Comparison of ENCODE assay signal across 9 cellular contexts in the genomic region with DNA sequence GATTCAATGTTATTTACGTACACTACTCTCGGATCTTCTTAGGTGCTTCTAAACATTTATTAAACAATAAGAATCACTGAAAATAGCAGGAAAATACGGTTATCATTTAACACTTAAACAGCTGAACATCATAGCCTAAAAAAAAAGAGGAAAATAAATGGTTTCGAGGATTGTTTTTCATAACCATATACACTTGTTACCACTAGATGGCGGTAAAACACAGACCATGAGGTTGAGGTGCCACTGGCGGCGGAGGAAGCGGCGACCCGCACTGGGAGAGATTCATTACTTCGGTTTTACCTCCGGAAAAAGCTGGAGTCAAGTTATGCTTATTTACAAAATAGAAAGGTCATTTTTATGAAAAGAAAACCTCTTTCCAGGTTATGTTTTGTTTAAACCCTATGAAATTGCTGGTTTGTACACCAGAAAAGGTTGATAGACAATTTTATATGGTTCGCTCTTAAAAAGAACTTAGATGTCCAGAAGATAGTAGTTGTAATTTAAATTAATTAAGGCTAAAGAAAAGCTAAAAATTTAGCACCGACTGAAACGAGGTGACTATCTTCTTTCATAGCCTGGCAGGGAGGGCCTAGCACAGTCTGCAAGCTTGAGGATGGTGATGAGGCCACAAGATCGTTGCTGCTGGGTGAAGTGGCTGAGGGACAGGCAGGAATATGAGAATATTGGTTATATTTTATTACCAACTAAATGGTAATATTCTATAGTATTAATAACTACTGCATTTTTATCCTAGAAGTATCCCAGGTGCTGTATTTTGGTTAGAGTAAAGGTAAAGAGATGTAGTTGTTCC.
A peak's percentile ranks its signal among the peaks of the same experiment; 100 is the strongest.
DNase-seq lines count a peak whose midpoint lies in the region; ATAC-seq, FAIRE-seq and TF ChIP-seq lines count a peak whose summit lies in the region.
"Had no signal": no experiment of that assay in that cellular context is flagged by ENCODE, and none has a peak within 500 bp of the region (broad histone marks: within the 10 kb centered on the region; RNA-seq: fewer than 3 reads in every experiment).

No MANE protein-coding gene starts in this region.

- no peaks in the 10 kb centered on the region for H4K20me1 ChIP-seq in HepG2 (ENCODE audit: insufficient read depth, low read length)

- intact Hi-C loops in HepG2 (cut with micrococcal nuclease; ENCODE audit: unreplicated experiment): loop anchor here (1.0 to 10.0 kb wide), 5 partner anchors 160 to 1396 kb away; no protein-coding TSS in a partner anchor

- TF ChIP-seq CTCF in coronary artery (IDR thresholded peaks at IDR 0.05): peak; percentile 62
- peak; percentile 86 for TF ChIP-seq CTCF in HepG2 (CRISPR knock-in tag; IDR thresholded peaks at IDR 0.05)

- POLR2A ChIA-PET in HepG2 (lab: Yijun Ruan, JAX): no interaction called here

- ATAC-seq in HG03064 (IDR thresholded peaks at IDR 0.05; ENCODE audit: low read depth, unreplicated experiment): peak; percentile 55
- peak; percentile 85 for ATAC-seq in HepG2

- no peaks in the 10 kb centered on the region for H3K9me3 ChIP-seq in HepG2 (ENCODE audit: low read length)

- peak overlapping the region; percentile 79 for H3K4me2 ChIP-seq in HepG2 (ENCODE audit: low read depth, low read length)

- no peaks in the 10 kb centered on the region for H3K79me2 ChIP-seq in HepG2 (ENCODE audit: insufficient read depth, low read length)

- no peaks in the 10 kb centered on the region; the same call in 1 of the 2 replicates for H3K4me1 ChIP-seq in HepG2 (ENCODE audit: insufficient read depth, low read length)

- no peaks in the 10 kb centered on the region; a peak in 1 of 5 replicates for H3K36me3 ChIP-seq in HepG2 (replicated peaks in 1 of 2; ENCODE audit: control insufficient read depth in 1 of 2, insufficient read depth in 2 of 2, low read length in 2 of 2)

- no peaks in the 10 kb centered on the region for H3K27me3 ChIP-seq in HepG2 (ENCODE audit: control insufficient read depth in 1 of 2, insufficient read depth in 2 of 2, low read length in 2 of 2)

- peak overlapping the region; percentile 63 for H2AFZ ChIP-seq in HepG2 (ENCODE audit: low read length)

- FAIRE-seq in HepG2 (lab: Jason Lieb, UNC): peak; percentile 70
- FAIRE-seq: A204.1 had no signal

- in situ Hi-C loops in HepG2 (cut with HindIII; ENCODE audit: extremely low pct_ligation_motif_present, low pct_unique_long_range_greater_than_20kb): no loop called here

- no TSS peak for BruUV-seq in HepG2 (replicated peaks; lab: Mats Ljungman, UMichigan)

- TF ChIP-seq EP300 in HepG2 (IDR thresholded peaks at IDR 0.05; ENCODE audit: low read depth in 2 of 2, low read length in 2 of 2): no peak
- TF ChIP-seq EP300 in HepG2 (CRISPR knock-in tag; IDR thresholded peaks at IDR 0.05; ENCODE audit: borderline replicate concordance): no peak

- 9% methylated on average over 16 of the region's 16 CpGs for WGBS in HepG2 (ENCODE audit: low lambda C conversion rate)

- TF ChIP-seq RAD21 in HepG2 (CRISPR knock-in tag; IDR thresholded peaks at IDR 0.05): peak; percentile 76

- DNase-seq in DMS153 treated with DMSO at 0.1 percent for 48 hours (lab: John Stamatoyannopoulos, UW; ENCODE audit: unreplicated experiment) (peak; percentile 24), DMS153 (lab: John Stamatoyannopoulos, UW) (no peak), NCI-H446 treated with DMSO at 0.1 percent for 48 hours (lab: John Stamatoyannopoulos, UW) (peak; percentile 64), coronary artery (ENCODE audit: low spot score) (no peak), HepG2 (ENCODE audit: low spot score) (peak; percentile 58)
- peak; percentile 52 for DNase-seq in activated CD4-positive, alpha-beta T cell treated with anti-CD3 and anti-CD28 coated beads, Interleukin-2, amount 50 U/mL, for 1 hour
- peak; percentile 43 to 47 for DNase-seq in stimulated activated CD4-positive, alpha-beta T cell treated with anti-CD3 and anti-CD28 coated beads, Interleukin-4, amount 100 ng/mL, for 4 hours

- H3K27ac ChIP-seq in coronary artery (no peak overlapping the region), HepG2 (ENCODE audit: extremely low read length, insufficient read depth, low read length) (no peak overlapping the region)

- CTCF ChIA-PET in HepG2 (lab: Yijun Ruan, JAX; ENCODE audit: low intra/inter-chr PET ratio, low total read pairs): interaction anchor here (0.9 to 3.2 kb wide), 3 partner anchors 159 to 191 kb away, joined by 4 to 29 read pairs (median 23); no protein-coding TSS in a partner anchor

- no peak for TF ChIP-seq POLR2A in HepG2 (IDR thresholded peaks at IDR 0.05; ENCODE audit: insufficient read depth in 1 of 2, low read depth in 2 of 2, low read length in 2 of 2)

- peak overlapping the region; percentile 52; the same call in 1 of the 2 replicates for H3K9ac ChIP-seq in HepG2 (ENCODE audit: insufficient read depth, low read depth, low read length)

- H3K4me3 ChIP-seq in coronary artery: no peak overlapping the region
- peak overlapping the region in 2 of 3 experiments; percentile 53 to 55; a peak in 4 of 6 replicates for H3K4me3 ChIP-seq in HepG2 (replicated peaks in 1 of 3; ENCODE audit: insufficient read depth in 1 of 3, low read depth in 2 of 3, low read length in 3 of 3)

TF ChIP-seq in HepG2, 621 proteins besides CTCF, POLR2A, EP300 and RAD21 (continues in another document):
- TF ChIP-seq ASH2L (IDR thresholded peaks at IDR 0.05; ENCODE audit: insufficient read length, low read depth, low read length): no peak
- peak; percentile 82 for TF ChIP-seq SMC3 (IDR thresholded peaks at IDR 0.05; ENCODE audit: low read length)
- TF ChIP-seq ZSCAN22 (CRISPR knock-in tag; IDR thresholded peaks at IDR 0.05): no peak
- no peak for TF ChIP-seq MAFF (IDR thresholded peaks at IDR 0.05; ENCODE audit: low read depth, low read length)
- TF ChIP-seq KLF12 (CRISPR knock-in tag; IDR thresholded peaks at IDR 0.05; ENCODE audit: borderline replicate concordance): no peak
- 0 out of 2 replicates have a peak, but pooled peaks have one; percentile 30 for TF ChIP-seq KDM3A (CRISPR knock-in tag; IDR thresholded peaks at IDR 0.05; ENCODE audit: low read depth)
- no peak for TF ChIP-seq TOPORS (CRISPR knock-in tag; IDR thresholded peaks at IDR 0.05)
- TF ChIP-seq ZNF33B (CRISPR knock-in tag; IDR thresholded peaks at IDR 0.05): no peak
- 0 out of 2 replicates have a peak, but pooled peaks have one; percentile 30 for TF ChIP-seq GATAD2A (CRISPR knock-in tag; IDR thresholded peaks at IDR 0.05)
- TF ChIP-seq PHF5A (CRISPR knock-in tag; IDR thresholded peaks at IDR 0.05; ENCODE audit: low read depth, unreplicated experiment): peak; percentile 24
- peak; percentile 33; the same call in 1 of the 2 replicates for TF ChIP-seq KDM2A (CRISPR knock-in tag; IDR thresholded peaks at IDR 0.05; ENCODE audit: borderline replicate concordance, low read depth)
- 0 out of 2 replicates have a peak, but pooled peaks have one; percentile 13 for TF ChIP-seq ELF3 (CRISPR knock-in tag; IDR thresholded peaks at IDR 0.05)
- TF ChIP-seq, protein P1, sequence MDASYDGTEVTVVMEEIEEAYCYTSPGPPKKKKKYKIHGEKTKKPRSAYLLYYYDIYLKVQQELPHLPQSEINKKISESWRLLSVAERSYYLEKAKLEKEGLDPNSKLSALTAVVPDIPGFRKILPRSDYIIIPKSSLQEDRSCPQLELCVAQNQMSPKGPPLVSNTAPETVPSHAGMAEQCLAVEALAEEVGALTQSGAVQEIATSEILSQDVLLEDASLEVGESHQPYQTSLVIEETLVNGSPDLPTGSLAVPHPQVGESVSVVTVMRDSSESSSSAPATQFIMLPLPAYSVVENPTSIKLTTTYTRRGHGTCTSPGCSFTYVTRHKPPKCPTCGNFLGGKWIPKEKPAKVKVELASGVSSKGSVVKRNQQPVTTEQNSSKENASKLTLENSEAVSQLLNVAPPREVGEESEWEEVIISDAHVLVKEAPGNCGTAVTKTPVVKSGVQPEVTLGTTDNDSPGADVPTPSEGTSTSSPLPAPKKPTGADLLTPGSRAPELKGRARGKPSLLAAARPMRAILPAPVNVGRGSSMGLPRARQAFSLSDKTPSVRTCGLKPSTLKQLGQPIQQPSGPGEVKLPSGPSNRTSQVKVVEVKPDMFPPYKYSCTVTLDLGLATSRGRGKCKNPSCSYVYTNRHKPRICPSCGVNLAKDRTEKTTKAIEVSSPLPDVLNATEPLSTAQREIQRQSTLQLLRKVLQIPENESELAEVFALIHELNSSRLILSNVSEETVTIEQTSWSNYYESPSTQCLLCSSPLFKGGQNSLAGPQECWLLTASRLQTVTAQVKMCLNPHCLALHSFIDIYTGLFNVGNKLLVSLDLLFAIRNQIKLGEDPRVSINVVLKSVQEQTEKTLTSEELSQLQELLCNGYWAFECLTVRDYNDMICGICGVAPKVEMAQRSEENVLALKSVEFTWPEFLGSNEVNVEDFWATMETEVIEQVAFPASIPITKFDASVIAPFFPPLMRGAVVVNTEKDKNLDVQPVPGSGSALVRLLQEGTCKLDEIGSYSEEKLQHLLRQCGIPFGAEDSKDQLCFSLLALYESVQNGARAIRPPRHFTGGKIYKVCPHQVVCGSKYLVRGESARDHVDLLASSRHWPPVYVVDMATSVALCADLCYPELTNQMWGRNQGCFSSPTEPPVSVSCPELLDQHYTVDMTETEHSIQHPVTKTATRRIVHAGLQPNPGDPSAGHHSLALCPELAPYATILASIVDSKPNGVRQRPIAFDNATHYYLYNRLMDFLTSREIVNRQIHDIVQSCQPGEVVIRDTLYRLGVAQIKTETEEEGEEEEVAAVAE (CRISPR knock-in tag; IDR thresholded peaks at IDR 0.05; ENCODE audit: borderline replicate concordance): 0 out of 2 replicates have a peak, but pooled peaks have one; percentile 41
- 0 out of 2 replicates have a peak, but pooled peaks have one; percentile 21 for TF ChIP-seq ZSCAN29 (CRISPR knock-in tag; conservative IDR thresholded peaks at IDR 0.05)
- peak; percentile 54; the same call in 1 of the 2 replicates for TF ChIP-seq ZNF24 (IDR thresholded peaks at IDR 0.05)

Comparison
In these comparisons a context has a peak if more than half of its experiments do, and no peak if none do; other contexts are left out.
1. DNase-seq: peak in DMS153 treated with DMSO at 0.1 percent for 48 hours (single experiment), NCI-H446 treated with DMSO at 0.1 percent for 48 hours (single experiment), activated CD4-positive, alpha-beta T cell treated with anti-CD3 and anti-CD28 coated beads, Interleukin-2, amount 50 U/mL, for 1 hour (single experiment), HepG2 (single experiment) and stimulated activated CD4-positive, alpha-beta T cell treated with anti-CD3 and anti-CD28 coated beads, Interleukin-4, amount 100 ng/mL, for 4 hours (2 of 2); none in DMS153 (single experiment) and coronary artery (single experiment).